8 cellular contexts compared by ENCODE assay signal in genomic region chr15:76903251-76903681, GRCh38. TPM values are rescaled to one million over a fixed set of nuclear protein-coding genes. Genes with fewer than 3 reads are reported as not detected.
A peak's percentile ranks its signal among the peaks of the same experiment; 100 is the strongest.
DNase-seq lines count a peak whose midpoint lies in the region; ATAC-seq and TF ChIP-seq lines count a peak whose summit lies in the region.

No MANE protein-coding gene starts in this region.

- no peaks in the 10 kb centered on the region for H3K9me2 ChIP-seq in PC-9 (ENCODE audit: insufficient read depth)

- intact Hi-C loops in PC-9 (cut with micrococcal nuclease; ENCODE audit: unreplicated experiment) (loop anchor here (5.0 kb wide), 1 partner anchor 119 kb away; no protein-coding TSS in a partner anchor), body of pancreas (cut with DNase I) (no loop called here)

- H3K9me3 ChIP-seq in BLaER1 treated with 17β-estradiol and CSF1 and Interleukin-3, amounts not matched to agents 10 nM and 100 nM (replicated peaks in 1 of 11) = peaks cover 8 to 16% (median 13%) of the 10 kb centered on the region in 11 experiments; a peak in 20 of 22 replicates
- H3K9me3 ChIP-seq in PC-9 (ENCODE audit: insufficient read depth, low read depth) (no peaks in the 10 kb centered on the region), body of pancreas (no peaks in the 10 kb centered on the region)

- H3F3A ChIP-seq in PC-9 (ENCODE audit: insufficient read depth, low read depth) = peaks cover 4% of the 10 kb centered on the region; the same call in 1 of the 2 replicates

- no peak overlapping the region for H3K4me3 ChIP-seq in BLaER1 treated with 17β-estradiol and CSF1 and Interleukin-3, amounts not matched to agents 10 nM and 100 nM
- no peak overlapping the region for H3K4me3 ChIP-seq in GM12865 (ENCODE audit: low read depth, low read length)
- H3K4me3 ChIP-seq in PC-9 = no peak overlapping the region
- H3K4me3 ChIP-seq in body of pancreas = no peak overlapping the region

- no peak overlapping the region for H2AFZ ChIP-seq in PC-9

- ATAC-seq in body of pancreas (no peak), HG02759 (IDR thresholded peaks at IDR 0.05; ENCODE audit: unreplicated experiment) (no peak)

- peak overlapping the region in 3 of 11 experiments; percentile 6 to 39 (median 28); a peak in 3 of 22 replicates for H3K27ac ChIP-seq in BLaER1 treated with 17β-estradiol and CSF1 and Interleukin-3, amounts not matched to agents 10 nM and 100 nM
- no peak overlapping the region for H3K27ac ChIP-seq in PC-9
- H3K27ac ChIP-seq in body of pancreas = peak overlapping the region in 1 of 4 donors; percentile 4

- peaks cover 2% of the 10 kb centered on the region for H3K27me3 Mint-ChIP-seq in osteocyte (ENCODE audit: unreplicated experiment)

- peaks cover 29 to 35% (median 32%) of the 10 kb centered on the region in 10 experiments for H3K4me1 ChIP-seq in BLaER1 treated with 17β-estradiol and CSF1 and Interleukin-3, amounts not matched to agents 10 nM and 100 nM
- H3K4me1 ChIP-seq in PC-9 (replicated peaks; ENCODE audit: insufficient read depth) = peaks cover 29% of the 10 kb centered on the region
- H3K4me1 ChIP-seq in body of pancreas = peaks cover 30% of the 10 kb centered on the region

- TF ChIP-seq POLR2A in body of pancreas (IDR thresholded peaks at IDR 0.05) = no peak

- no peaks in the 10 kb centered on the region for H3K9me3 Mint-ChIP-seq in osteocyte (ENCODE audit: unreplicated experiment)

- peaks cover 24% of the 10 kb centered on the region for H3K4me1 Mint-ChIP-seq in osteocyte (ENCODE audit: unreplicated experiment)

- H3K4me3 Mint-ChIP-seq in osteocyte (ENCODE audit: unreplicated experiment) = peak overlapping the region; percentile 46

- no peaks in the 10 kb centered on the region for H4K20me1 ChIP-seq in BLaER1 treated with 17β-estradiol and CSF1 and Interleukin-3, amounts not matched to agents 10 nM and 100 nM
- no peaks in the 10 kb centered on the region for H4K20me1 ChIP-seq in PC-9 (ENCODE audit: insufficient read depth)

- DNase-seq in GM12865 (ENCODE audit: low read depth) (peak; percentile 38), PC-9 (no peak), dermis blood vessel endothelial cell (peak; percentile 54), osteocyte (ENCODE audit: extremely low spot score, unreplicated experiment) (no peak), body of pancreas (no peak), GM19240 (ENCODE audit: insufficient read length, low spot score) (no peak)

- H3K79me2 ChIP-seq in PC-9 (ENCODE audit: low read depth) = no peaks in the 10 kb centered on the region; the same call in 1 of the 2 replicates

- H3K27me3 ChIP-seq in BLaER1 treated with 17β-estradiol and CSF1 and Interleukin-3, amounts not matched to agents 10 nM and 100 nM = no peaks in the 10 kb centered on the region
- H3K27me3 ChIP-seq in PC-9 (ENCODE audit: insufficient read depth, low read depth) (no peaks in the 10 kb centered on the region), body of pancreas (no peaks in the 10 kb centered on the region)

- POLR2A ChIA-PET in PC-9 (lab: Charles Lee; ENCODE audit: unreplicated experiment) = no interaction called here

- TSS peak; percentile 38 for BruUV-seq in PC-9 (replicated peaks; lab: Mats Ljungman, UMichigan)

- no peak overlapping the region for H3K9ac ChIP-seq in BLaER1 treated with 17β-estradiol and CSF1 and Interleukin-3, amounts not matched to agents 10 nM and 100 nM

- H3K27ac Mint-ChIP-seq in osteocyte (ENCODE audit: unreplicated experiment) = no peak overlapping the region

- no peaks in the 10 kb centered on the region for H3K36me3 Mint-ChIP-seq in osteocyte (ENCODE audit: unreplicated experiment)

- H3K4me2 ChIP-seq in BLaER1 treated with 17β-estradiol and CSF1 and Interleukin-3, amounts not matched to agents 10 nM and 100 nM = peak overlapping the region; percentile 95 to 100 (median 98)
- peak overlapping the region; percentile 95; the same call in 1 of the 2 replicates for H3K4me2 ChIP-seq in PC-9

- TF ChIP-seq CTCF in GM12865 (IDR thresholded peaks at IDR 0.05; ENCODE audit: insufficient read depth, low read depth, low read length, missing control alignments) (peak; percentile 30), PC-9 (conservative IDR thresholded peaks at IDR 0.05) (peak; percentile 43), osteocyte (IDR thresholded peaks at IDR 0.05) (peak; percentile 36), body of pancreas (IDR thresholded peaks at IDR 0.05) (peak in 1 of 7 experiments; percentile 8)

- CTCF ChIA-PET in PC-9 (lab: Charles Lee) = no interaction called here

- peaks cover 0 to 12% (median 3%) of the 10 kb centered on the region in 11 experiments; a peak in 4 of 22 replicates for H3K36me3 ChIP-seq in BLaER1 treated with 17β-estradiol and CSF1 and Interleukin-3, amounts not matched to agents 10 nM and 100 nM
- H3K36me3 ChIP-seq in PC-9 (ENCODE audit: low read depth) (no peaks in the 10 kb centered on the region), body of pancreas (replicated peaks in 1 of 2; ENCODE audit: insufficient read depth in 1 of 2, low read depth in 2 of 2) (no peaks in the 10 kb centered on the region)

RNA-seq across cellular contexts. Expression of gene SCAPER, which starts 1.9 kb away (rescaled TPM):
- total RNA-seq in PC-9 (2021) (18.7 and 22.0 TPM in 2 replicates), dermis blood vessel endothelial cell (8.9 and 10.6 TPM in 2 replicates), osteocyte (18.6 and 20.0 TPM in 2 replicates), body of pancreas (10 to 100 TPM; 22.1 to 46.2 TPM)

RNA-seq across cellular contexts. Expression of gene RCN2, which starts 28.3 kb away (rescaled TPM):
- total RNA-seq in PC-9 (2021) = 45.3 and 46.1 TPM in 2 replicates
- total RNA-seq in dermis blood vessel endothelial cell = 43.2 and 71.7 TPM in 2 replicates
- total RNA-seq in osteocyte = 81.3 and 82.2 TPM in 2 replicates
- total RNA-seq in body of pancreas = 10 to 100 TPM; 22.8 to 25.1 TPM

Comparison
In these comparisons a context has a peak if more than half of its experiments do, and no peak if none do; other contexts are left out.
1. DNase-seq: peak in GM12865 (single experiment) and dermis blood vessel endothelial cell (single experiment); none in PC-9 (0 of 2), osteocyte (single experiment), body of pancreas (0 of 4) and GM19240 (single experiment).